In genomic region chr5:149940077-149940574, GRCh38 we compare ENCODE assay signal across 10 cellular contexts. TPM values are rescaled to one million over a fixed set of nuclear protein-coding genes. Genes with fewer than 3 reads are reported as not detected.
A peak's percentile ranks its signal among the peaks of the same experiment; 100 is the strongest.
DNase-seq lines count a peak whose midpoint lies in the region; ATAC-seq and TF ChIP-seq lines count a peak whose summit lies in the region.
"Had no signal": no experiment of that assay in that cellular context is flagged by ENCODE, and none has a peak within 500 bp of the region (broad histone marks: within the 10 kb centered on the region; RNA-seq: fewer than 3 reads in every experiment).

No MANE protein-coding gene starts in this region.

- H3K79me2 ChIP-seq in smooth muscle cell (ENCODE audit: low read depth), result no peaks in the 10 kb centered on the region

- WGBS in smooth muscle cell (ENCODE audit: low lambda C conversion rate), result 77% methylated on average over 9 of the region's 9 CpGs

- no peak overlapping the region for H2AFZ ChIP-seq in smooth muscle cell (ENCODE audit: low read depth)

- no peaks in the 10 kb centered on the region for H3K27me3 ChIP-seq in smooth muscle cell (ENCODE audit: low read depth)
- H3K27me3 ChIP-seq: right lobe of liver had no signal

- H3K27ac ChIP-seq in VCaP (peak overlapping the region; percentile 87; the same call in 1 of the 2 replicates), smooth muscle cell (ENCODE audit: low read depth) (peak overlapping the region; percentile 95)
- H3K27ac ChIP-seq: right lobe of liver had no signal

- H4K20me1 ChIP-seq in smooth muscle cell (ENCODE audit: low read depth), result no peaks in the 10 kb centered on the region

- DNase-seq in smooth muscle cell (lab: John Stamatoyannopoulos, UW; ENCODE audit: unreplicated experiment), result no peak
- DNase-seq: right lobe of liver had no signal

- peaks cover 3% of the 10 kb centered on the region for H3K4me1 ChIP-seq in smooth muscle cell (ENCODE audit: low read depth)

- peak overlapping the region; percentile 46 for H3K4me2 ChIP-seq in smooth muscle cell

- no peak overlapping the region for H3K4me3 ChIP-seq in smooth muscle cell
- H3K4me3 ChIP-seq: right lobe of liver had no signal

- ATAC-seq in GM19463 (IDR thresholded peaks at IDR 0.05; ENCODE audit: unreplicated experiment), result peak; percentile 81
- ATAC-seq in HG03432 (IDR thresholded peaks at IDR 0.05; ENCODE audit: unreplicated experiment), result peak; percentile 76
- ATAC-seq in HG03108 (IDR thresholded peaks at IDR 0.05; ENCODE audit: unreplicated experiment), result no peak
- ATAC-seq in GM19035 (IDR thresholded peaks at IDR 0.05; ENCODE audit: unreplicated experiment), result no peak
- no peak for ATAC-seq in HG02870 (IDR thresholded peaks at IDR 0.05; ENCODE audit: unreplicated experiment)

- H3F3A ChIP-seq in smooth muscle cell (ENCODE audit: low read depth), result peaks cover 13% of the 10 kb centered on the region

- no peaks in the 10 kb centered on the region for H3K36me3 ChIP-seq in smooth muscle cell (ENCODE audit: low read depth)
- H3K36me3 ChIP-seq: right lobe of liver had no signal

- H3K9me3 ChIP-seq in smooth muscle cell (replicated peaks; ENCODE audit: low read depth), result no peaks in the 10 kb centered on the region
- H3K9me3 ChIP-seq: right lobe of liver had no signal

- TF ChIP-seq CTCF in VCaP (conservative IDR thresholded peaks at IDR 0.05) (no peak), smooth muscle cell (IDR thresholded peaks at IDR 0.05; ENCODE audit: borderline replicate concordance, insufficient read depth, poor library complexity, severe bottlenecking) (no peak)

- H3K9ac ChIP-seq in smooth muscle cell (ENCODE audit: low read depth), result peak overlapping the region; percentile 79

RNA-seq across cellular contexts. Expression of gene PDE6A, which starts 4.5 kb away (rescaled TPM):
- not detected in 2 replicates for total RNA-seq in smooth muscle cell
- polyA plus RNA-seq in smooth muscle cell, result 0.05 TPM in 1 of 2 replicates, not detected in the other
- total RNA-seq: right lobe of liver; subcutaneous adipose tissue; T-helper 2 cell treated with Interferon-gamma antibody and Interleukin-4, amounts not matched to agents 100 ng/mL and 5 ng/mL, for 36 hours had no signal

RNA-seq across cellular contexts. Expression of gene SLC26A2, which starts 20.4 kb away (rescaled TPM):
- total RNA-seq in smooth muscle cell, result 16.0 and 17.6 TPM in 2 replicates
- polyA plus RNA-seq in smooth muscle cell, result 5.1 and 5.2 TPM in 2 replicates

Comparison
In these comparisons a context has a peak if more than half of its experiments do, and no peak if none do; other contexts are left out.
1. ATAC-seq: peak in GM19463 (single experiment) and HG03432 (single experiment); none in HG03108 (single experiment), GM19035 (single experiment) and HG02870 (single experiment).